ENCODE assay signal across 18 cellular contexts in genomic region chr14:98408024-98408555, GRCh38.
"Had no signal": no experiment of that assay in that cellular context is flagged by ENCODE, and none has a peak within 500 bp of the region (broad histone marks: within the 10 kb centered on the region; RNA-seq: fewer than 3 reads in every experiment).

No MANE protein-coding gene starts in this region.

- H3K9me3 Mint-ChIP-seq: activated naive CD4-positive, alpha-beta T cell treated with anti-CD3 and anti-CD28 coated beads, Interleukin-2, amount 50 U/mL, for 24 hours; activated naive CD8-positive, alpha-beta T cell treated with anti-CD3 and anti-CD28 coated beads, Interleukin-2, amount 50 U/mL, for 24 hours; effector memory CD8-positive, alpha-beta T cell; nephron had no signal

- H3K4me3 Mint-ChIP-seq: activated CD4-positive, alpha-beta T cell treated with anti-CD3 and anti-CD28 coated beads for 36 hours; activated CD8-positive, alpha-beta memory T cell treated with anti-CD3 and anti-CD28 coated beads, Interleukin-2, amount 10 ng/mL, durations not matched to agents 7 days and 5 days; activated CD8-positive, alpha-beta T cell treated with anti-CD3 and anti-CD28 coated beads, Interleukin-2, amount 10 ng/mL, durations not matched to agents 7 days and 5 days; activated naive CD4-positive, alpha-beta T cell treated with anti-CD3 and anti-CD28 coated beads, Interleukin-2, amount 50 U/mL, for 24 hours; activated naive CD8-positive, alpha-beta T cell treated with anti-CD3 and anti-CD28 coated beads, Interleukin-2, amount 50 U/mL, for 24 hours; effector memory CD8-positive, alpha-beta T cell; nephron had no signal

- H3K27ac Mint-ChIP-seq: activated CD8-positive, alpha-beta memory T cell treated with anti-CD3 and anti-CD28 coated beads, Interleukin-2, amount 10 ng/mL, durations not matched to agents 7 days and 5 days; activated CD8-positive, alpha-beta T cell treated with anti-CD3 and anti-CD28 coated beads, Interleukin-2, amount 10 ng/mL, durations not matched to agents 7 days and 5 days; activated naive CD8-positive, alpha-beta T cell treated with anti-CD3 and anti-CD28 coated beads, Interleukin-2, amount 50 U/mL, for 24 hours; nephron had no signal

- ATAC-seq: activated CD8-positive, alpha-beta memory T cell treated with anti-CD3 and anti-CD28 coated beads, Interleukin-2, amount 10 ng/mL, durations not matched to agents 7 days and 5 days; effector memory CD8-positive, alpha-beta T cell; left lung; lower lobe of right lung; mucosa of descending colon; pancreas; psoas muscle had no signal

- H3K27me3 Mint-ChIP-seq: activated CD4-positive, alpha-beta T cell treated with anti-CD3 and anti-CD28 coated beads for 36 hours; activated CD8-positive, alpha-beta memory T cell treated with anti-CD3 and anti-CD28 coated beads, Interleukin-2, amount 10 ng/mL, durations not matched to agents 7 days and 5 days; activated naive CD4-positive, alpha-beta T cell treated with anti-CD3 and anti-CD28 coated beads, Interleukin-2, amount 50 U/mL, for 24 hours; activated naive CD8-positive, alpha-beta T cell treated with anti-CD3 and anti-CD28 coated beads, Interleukin-2, amount 50 U/mL, for 24 hours; effector memory CD8-positive, alpha-beta T cell had no signal

- H3K36me3 Mint-ChIP-seq: activated CD8-positive, alpha-beta memory T cell treated with anti-CD3 and anti-CD28 coated beads, Interleukin-2, amount 10 ng/mL, durations not matched to agents 7 days and 5 days; activated naive CD4-positive, alpha-beta T cell treated with anti-CD3 and anti-CD28 coated beads, Interleukin-2, amount 50 U/mL, for 24 hours had no signal

- DNase-seq: activated CD4-positive, CD25-positive, alpha-beta regulatory T cell; activated CD8-positive, alpha-beta memory T cell treated with anti-CD3 and anti-CD28 coated beads, Interleukin-2, amount 10 ng/mL, durations not matched to agents 7 days and 5 days; activated effector memory CD4-positive, alpha-beta T cell treated with anti-CD3 and anti-CD28 coated beads, Interleukin-2, amount 50 U/mL, for 16 hours; cortex of kidney; effector memory CD8-positive, alpha-beta T cell; foreskin fibroblast; left lung; lower lobe of right lung; mesendoderm; mucosa of descending colon; pancreas; psoas muscle; trophoblast cell had no signal
